In genomic region chr2:54116608-54117007, GRCh38 we compare ENCODE assay signal across 1 cellular context.
TF ChIP-seq lines count a peak whose summit lies in the region.

No MANE protein-coding gene starts in this region.

TF ChIP-seq in HepG2, 621 proteins besides CTCF, POLR2A, EP300 and RAD21 (continued from another document):
- TF ChIP-seq ZBTB33 (CRISPR knock-in tag; IDR thresholded peaks at IDR 0.05) (peak; percentile 89), FOSL2 (CRISPR knock-in tag; IDR thresholded peaks at IDR 0.05) (peak; percentile 43; the same call in 1 of the 2 replicates)
